26 cellular contexts compared by ENCODE assay signal in the genomic region with DNA sequence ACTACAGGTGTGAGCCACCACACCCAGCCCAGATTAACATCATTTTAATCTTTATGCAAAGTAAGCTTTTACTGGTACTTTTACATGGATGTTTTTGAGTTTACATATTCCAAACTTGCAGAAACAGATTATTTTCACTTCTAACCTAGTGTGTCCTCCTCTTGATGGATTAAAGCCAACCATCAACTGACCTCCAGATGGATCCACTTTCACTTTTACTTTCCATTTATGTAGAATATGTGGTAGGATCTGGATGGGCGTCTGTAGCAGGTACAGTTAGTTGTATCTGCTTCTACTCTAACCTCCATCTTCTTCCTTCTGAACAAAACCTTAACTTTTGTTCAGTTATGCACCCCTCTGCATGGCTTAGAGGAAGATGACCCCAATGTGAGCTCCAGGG.
"Had no signal": no experiment of that assay in that cellular context is flagged by ENCODE, and none has a peak within 500 bp of the region (broad histone marks: within the 10 kb centered on the region; RNA-seq: fewer than 3 reads in every experiment).

No MANE protein-coding gene starts in this region.

- H3K36me3 ChIP-seq: esophagus muscularis mucosa, neural progenitor cell, right atrium auricular region, thoracic aorta had no signal

- H3K4me3 ChIP-seq: esophagus muscularis mucosa, neural progenitor cell, psoas muscle, right atrium auricular region, thoracic aorta had no signal

- ATAC-seq: natural killer cell; psoas muscle; stimulated activated naive CD8-positive, alpha-beta T cell treated with anti-CD3 and anti-CD28 coated beads, Interleukin-15, Interleukin-2, amounts not matched to agents 100 U/mL and 50 U/mL, for 24 hours had no signal

- H3K27ac ChIP-seq: esophagus muscularis mucosa, neural progenitor cell, parathyroid adenoma, psoas muscle, thoracic aorta had no signal

- DNase-seq: activated CD4-positive, alpha-beta memory T cell treated with anti-CD3 and anti-CD28 coated beads for 36 hours; activated CD4-positive, alpha-beta T cell treated with anti-CD3 and anti-CD28 coated beads, Interleukin-2, amount 10 ng/mL, durations not matched to agents 24 days and 14 days; activated CD4-positive, CD25-positive, alpha-beta regulatory T cell treated with anti-CD3 and anti-CD28 coated beads, Interleukin-2, amount 50 U/mL, for 72 hours; activated CD8-positive, alpha-beta memory T cell treated with anti-CD3 and anti-CD28 coated beads, Interleukin-2, amount 50 U/mL, for 4 hours; activated gamma-delta T cell; activated naive CD4-positive, alpha-beta T cell treated with anti-CD3 and anti-CD28 coated beads, Interleukin-2, amount 50 U/mL, for 16 hours; activated T-cell treated with anti-CD3 and anti-CD28 coated beads, Interleukin-2, amount 50 U/mL, for 1 hour; amniotic stem cell; caudate nucleus; endodermal cell; head of caudate nucleus; hippocampal formation; kidney; natural killer cell; occipital lobe; psoas muscle; stimulated activated CD4-positive, alpha-beta T cell treated with anti-CD3 and anti-CD28 coated beads, Interleukin-15, amount 100 ng/mL, for 24 hours; stimulated activated CD4-positive, alpha-beta T cell treated with anti-CD3 and anti-CD28 coated beads, Interleukin-2, amount 100 ng/mL, for 24 hours; stimulated activated naive CD8-positive, alpha-beta T cell treated with anti-CD3 and anti-CD28 coated beads, Interleukin-15, Interleukin-2, amounts not matched to agents 100 U/mL and 50 U/mL, for 24 hours; T-helper 9 cell; trophoblast cell had no signal

- H3K79me2 ChIP-seq: parathyroid adenoma had no signal

- H3K9ac ChIP-seq: neural progenitor cell, parathyroid adenoma had no signal

- H3K27me3 ChIP-seq: esophagus muscularis mucosa, neural progenitor cell, right atrium auricular region had no signal

- H3K4me2 ChIP-seq: neural progenitor cell had no signal

- H3K4me1 ChIP-seq: neural progenitor cell, parathyroid adenoma, psoas muscle, right atrium auricular region had no signal
